ENCODE assay signal across 8 cellular contexts in the genomic region with DNA sequence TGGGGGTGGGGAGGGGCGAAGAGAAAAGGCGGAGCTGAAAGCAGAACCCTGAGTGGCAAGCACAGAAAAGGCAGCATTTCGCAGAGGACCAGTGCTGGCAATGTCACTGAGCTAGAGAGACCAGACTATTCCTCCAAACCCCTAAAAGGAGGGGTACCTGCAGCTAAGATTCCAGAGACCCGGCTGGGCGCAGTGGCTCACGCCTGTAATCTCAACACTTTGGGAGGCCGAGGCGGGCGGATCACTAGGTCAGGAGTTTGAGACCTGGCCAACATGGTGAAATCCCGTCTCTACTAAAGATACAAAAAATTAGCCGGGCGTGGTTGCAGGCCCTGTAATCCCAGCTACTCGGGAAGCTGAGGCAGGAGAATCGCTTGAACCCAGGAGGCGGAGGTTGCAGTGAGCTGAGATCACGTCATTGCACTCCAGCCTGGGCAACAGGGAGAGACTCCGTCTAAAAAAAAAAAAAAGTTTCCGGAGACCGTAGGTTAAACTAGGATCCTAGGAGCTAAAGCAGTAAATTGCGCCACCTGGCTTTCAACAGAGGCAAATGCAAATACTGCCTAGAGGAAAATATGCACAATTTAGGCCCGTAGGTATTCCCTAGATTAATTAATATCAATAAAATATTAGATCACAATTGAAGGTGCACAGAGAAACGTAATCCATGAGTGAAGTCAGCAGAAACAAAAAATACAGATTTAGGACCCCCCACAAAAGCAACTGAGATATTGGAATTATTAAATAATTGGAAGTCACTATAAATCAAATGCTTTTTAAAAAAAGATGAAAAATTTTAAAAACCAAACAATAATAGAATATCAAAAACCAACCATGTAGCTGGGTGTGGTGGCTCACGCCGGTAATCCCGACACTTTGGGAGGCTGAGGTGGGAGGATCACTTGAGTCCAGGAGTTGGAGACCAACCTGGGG. TPM values are rescaled to one million over a fixed set of nuclear protein-coding genes. Genes with fewer than 3 reads are reported as not detected.
DNase-seq lines count a peak whose midpoint lies in the region; ATAC-seq and TF ChIP-seq lines count a peak whose summit lies in the region.

No MANE protein-coding gene starts in this region.

- no peak overlapping the region for H3K27ac Mint-ChIP-seq in chondrocyte (ENCODE audit: unreplicated experiment)
- H3K27ac Mint-ChIP-seq in stimulated activated naive CD8-positive, alpha-beta T cell treated with anti-CD3 and anti-CD28 coated beads, Interleukin-15, amount 100 ng/mL, for 72 hours = peak overlapping the region in 1 of 2 donors; percentile 61

- ATAC-seq in GM18511 (IDR thresholded peaks at IDR 0.05; ENCODE audit: unreplicated experiment) (peak; percentile 52), left lobe of liver (peak; percentile 90), HG03095 (IDR thresholded peaks at IDR 0.05; ENCODE audit: unreplicated experiment) (no peak)
- ATAC-seq in stimulated activated naive CD8-positive, alpha-beta T cell treated with anti-CD3 and anti-CD28 coated beads, Interleukin-15, amount 100 ng/mL, for 72 hours = peak; percentile 58

- peaks cover 18% of the 10 kb centered on the region for H3K27me3 Mint-ChIP-seq in chondrocyte (ENCODE audit: low read depth)
- peaks cover 43% of the 10 kb centered on the region for H3K27me3 Mint-ChIP-seq in stimulated activated naive CD8-positive, alpha-beta T cell treated with anti-CD3 and anti-CD28 coated beads, Interleukin-15, amount 100 ng/mL, for 72 hours

- DNase-seq in AG20443 (ENCODE audit: low spot score) (peak; percentile 68), NCI-H2107 treated with DMSO at 0.1 percent for 48 hours (lab: John Stamatoyannopoulos, UW; ENCODE audit: unreplicated experiment) (peak; percentile 32), T-helper 22 cell (ENCODE audit: low read depth) (peak; percentile 17), chondrocyte (ENCODE audit: low spot score) (no peak), left lobe of liver (ENCODE audit: low spot score) (peak; percentile 58)
- DNase-seq in stimulated activated naive CD8-positive, alpha-beta T cell treated with anti-CD3 and anti-CD28 coated beads, Interleukin-15, amount 100 ng/mL, for 72 hours = peak; percentile 37 to 53

- no peaks in the 10 kb centered on the region for H3K36me3 Mint-ChIP-seq in chondrocyte (ENCODE audit: low read depth)

- H3K4me3 Mint-ChIP-seq in chondrocyte (ENCODE audit: unreplicated experiment) = peak overlapping the region; percentile 33
- peak overlapping the region; percentile 65 to 69 for H3K4me3 Mint-ChIP-seq in stimulated activated naive CD8-positive, alpha-beta T cell treated with anti-CD3 and anti-CD28 coated beads, Interleukin-15, amount 100 ng/mL, for 72 hours

- peaks cover 5% of the 10 kb centered on the region for H3K4me1 Mint-ChIP-seq in chondrocyte (ENCODE audit: low read depth)
- peaks cover 22% of the 10 kb centered on the region for H3K4me1 Mint-ChIP-seq in stimulated activated naive CD8-positive, alpha-beta T cell treated with anti-CD3 and anti-CD28 coated beads, Interleukin-15, amount 100 ng/mL, for 72 hours

- peak; percentile 96 for TF ChIP-seq CTCF in chondrocyte (IDR thresholded peaks at IDR 0.05)

- H3K9me3 Mint-ChIP-seq in chondrocyte (ENCODE audit: low read depth) = no peaks in the 10 kb centered on the region
- H3K9me3 Mint-ChIP-seq in stimulated activated naive CD8-positive, alpha-beta T cell treated with anti-CD3 and anti-CD28 coated beads, Interleukin-15, amount 100 ng/mL, for 72 hours = no peaks in the 10 kb centered on the region

RNA-seq across cellular contexts. Expression of gene UCN, which starts 4.9 kb away (rescaled TPM):
- 1.2 to 2.7 TPM (median 1.5 TPM) in 3 replicates for total RNA-seq in chondrocyte
- total RNA-seq in left lobe of liver = 2.2 TPM

RNA-seq across cellular contexts. Expression of gene MPV17, which starts 19.5 kb away (rescaled TPM):
- total RNA-seq in chondrocyte (57.6 to 68.7 TPM (median 57.7 TPM) in 3 replicates), left lobe of liver (18.3 TPM)

RNA-seq across cellular contexts. Expression of gene TRIM54, which starts 21.1 kb away (rescaled TPM):
- total RNA-seq in chondrocyte (not detected in 3 replicates), left lobe of liver (not detected)

RNA-seq across cellular contexts. Expression of gene DNAJC5G, which starts 28.1 kb away (rescaled TPM):
- total RNA-seq in chondrocyte = not detected in 3 replicates
- not detected for total RNA-seq in left lobe of liver

RNA-seq across cellular contexts. Expression of gene SLC30A3, which starts 40.5 kb away (rescaled TPM):
- 0.17 to 0.31 TPM in 2 of 3 replicates, not detected in the other for total RNA-seq in chondrocyte
- total RNA-seq in left lobe of liver = not detected
